ENCODE assay signal across 12 cellular contexts in the genomic region with DNA sequence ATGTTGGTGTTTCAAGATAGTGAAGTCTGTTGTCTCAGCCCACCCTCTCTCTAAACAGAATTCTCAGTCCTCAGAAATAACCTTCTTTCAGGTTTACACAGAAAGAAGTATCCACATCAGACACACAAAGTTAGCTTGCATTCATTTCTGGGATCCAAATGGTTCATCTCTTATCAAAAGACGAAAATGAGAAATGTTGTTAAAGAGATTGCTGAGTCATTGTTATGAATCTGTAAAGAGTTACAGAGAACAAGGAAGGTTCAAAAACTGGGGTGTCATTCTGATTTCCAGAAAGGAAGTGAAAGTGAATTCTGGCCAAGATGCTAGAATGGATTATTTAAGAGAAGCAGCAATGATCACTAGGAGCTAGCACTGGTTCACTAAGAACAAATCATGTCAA.
DNase-seq lines count a peak whose midpoint lies in the region; ATAC-seq, FAIRE-seq and TF ChIP-seq lines count a peak whose summit lies in the region.
"Had no signal": no experiment of that assay in that cellular context is flagged by ENCODE, and none has a peak within 500 bp of the region (broad histone marks: within the 10 kb centered on the region; RNA-seq: fewer than 3 reads in every experiment).

No MANE protein-coding gene starts in this region.

- BruUV-seq in HepG2 (replicated peaks; lab: Mats Ljungman, UMichigan), result no TSS peak

- intact Hi-C loops in HepG2 (cut with micrococcal nuclease; ENCODE audit: unreplicated experiment) (no loop called here), gastrocnemius medialis (cut with DNase I; ENCODE audit: low total_unique reads) (loop anchor here (5.0 kb wide), 1 partner anchor 111 kb away; no protein-coding TSS in a partner anchor)

- TF ChIP-seq POLR2A in HepG2 (IDR thresholded peaks at IDR 0.05; ENCODE audit: insufficient read depth in 1 of 2, low read depth in 2 of 2, low read length in 2 of 2) (no peak), gastrocnemius medialis (IDR thresholded peaks at IDR 0.05) (no peak)

- no peak overlapping the region for H2AFZ ChIP-seq in HepG2 (ENCODE audit: low read length)

- POLR2A ChIA-PET in HepG2 (lab: Yijun Ruan, JAX), result no interaction called here

- TF ChIP-seq EP300 in HepG2 (IDR thresholded peaks at IDR 0.05; ENCODE audit: low read depth in 2 of 2, low read length in 2 of 2) (no peak), HepG2 (CRISPR knock-in tag; IDR thresholded peaks at IDR 0.05; ENCODE audit: borderline replicate concordance) (no peak)

- CTCF ChIA-PET in HepG2 (lab: Yijun Ruan, JAX; ENCODE audit: low intra/inter-chr PET ratio, low total read pairs), result no interaction called here

- DNase-seq in SIG-M5 (lab: John Stamatoyannopoulos, UW) (peak; percentile 48), HepG2 (ENCODE audit: low spot score) (no peak), nucleus accumbens (lab: John Stamatoyannopoulos, UW) (no peak), DMS53 (lab: John Stamatoyannopoulos, UW) (no peak), AG08396 (ENCODE audit: low spot score) (no peak), gastrocnemius medialis (no peak)
- DNase-seq: activated CD4-positive, alpha-beta T cell treated with anti-CD3 and anti-CD28 coated beads, Interleukin-2, amount 50 U/mL, for 48 hours; foreskin keratinocyte; SW 1271 had no signal

- TF ChIP-seq CTCF in HepG2 (CRISPR knock-in tag; IDR thresholded peaks at IDR 0.05) (no peak), gastrocnemius medialis (IDR thresholded peaks at IDR 0.05 in 4 of 5, conservative IDR thresholded peaks at IDR 0.05 in 1 of 5) (no peak)

- no peaks in the 10 kb centered on the region for H4K20me1 ChIP-seq in HepG2 (ENCODE audit: insufficient read depth, low read length)

- H3K36me3 ChIP-seq in HepG2 (replicated peaks in 1 of 2; ENCODE audit: control insufficient read depth in 1 of 2, insufficient read depth in 2 of 2, low read length in 2 of 2), result no peaks in the 10 kb centered on the region
- no peaks in the 10 kb centered on the region for H3K36me3 ChIP-seq in gastrocnemius medialis

- H3K27me3 ChIP-seq in HepG2 (ENCODE audit: control insufficient read depth in 1 of 2, insufficient read depth in 2 of 2, low read length in 2 of 2) (no peaks in the 10 kb centered on the region; a peak in 2 of 5 replicates), gastrocnemius medialis (no peaks in the 10 kb centered on the region)
- H3K27me3 ChIP-seq: foreskin keratinocyte had no signal

- H3K4me1 ChIP-seq in HepG2 (ENCODE audit: insufficient read depth, low read length), result no peaks in the 10 kb centered on the region
- peaks cover 17 to 24% of the 10 kb centered on the region in 2 donors for H3K4me1 ChIP-seq in gastrocnemius medialis

- 19% methylated on average over 1 of the region's 1 CpG for WGBS in HepG2 (ENCODE audit: low lambda C conversion rate)

- no peak for TF ChIP-seq RAD21 in HepG2 (CRISPR knock-in tag; IDR thresholded peaks at IDR 0.05)

- H3K4me3 ChIP-seq in HepG2 (replicated peaks in 1 of 3; ENCODE audit: insufficient read depth in 1 of 3, low read depth in 2 of 3, low read length in 3 of 3), result no peak overlapping the region
- no peak overlapping the region for H3K4me3 ChIP-seq in gastrocnemius medialis

- ATAC-seq in GM18519 (IDR thresholded peaks at IDR 0.05; ENCODE audit: low FRiP score, unreplicated experiment) (peak; percentile 32), HG03025 (IDR thresholded peaks at IDR 0.05; ENCODE audit: low FRiP score, unreplicated experiment) (peak; percentile 39), HepG2 (no peak), gastrocnemius medialis (no peak)
- ATAC-seq: foreskin keratinocyte, left lobe of liver had no signal

- in situ Hi-C loops in HepG2 (cut with HindIII; ENCODE audit: extremely low pct_ligation_motif_present, low pct_unique_long_range_greater_than_20kb) (no loop called here), gastrocnemius medialis (cut with MboI; ENCODE audit: low sequenced_read_pairs in 4 of 4) (no loop called here)

- H3K9me3 ChIP-seq in HepG2 (ENCODE audit: low read length), result no peaks in the 10 kb centered on the region
- no peaks in the 10 kb centered on the region for H3K9me3 ChIP-seq in gastrocnemius medialis

- H3K27ac ChIP-seq in HepG2 (ENCODE audit: extremely low read length, insufficient read depth, low read length) (no peak overlapping the region), gastrocnemius medialis (no peak overlapping the region)
- H3K27ac ChIP-seq: foreskin keratinocyte had no signal

- no peak for FAIRE-seq in HepG2 (lab: Jason Lieb, UNC)

- no peak overlapping the region for H3K4me2 ChIP-seq in HepG2 (ENCODE audit: low read depth, low read length)

- no peak overlapping the region for H3K9ac ChIP-seq in HepG2 (ENCODE audit: insufficient read depth, low read depth, low read length)

- no peaks in the 10 kb centered on the region for H3K79me2 ChIP-seq in HepG2 (ENCODE audit: insufficient read depth, low read length)

TF ChIP-seq in HepG2, 621 proteins besides CTCF, POLR2A, EP300 and RAD21:
- TF ChIP-seq ARID2 (CRISPR knock-in tag; IDR thresholded peaks at IDR 0.05; ENCODE audit: borderline replicate concordance), result no peak
- TF ChIP-seq NFYC (CRISPR knock-in tag; IDR thresholded peaks at IDR 0.05), result no peak
- no peak for TF ChIP-seq ZNF34 (CRISPR knock-in tag; IDR thresholded peaks at IDR 0.05; ENCODE audit: borderline replicate concordance)
- no peak for TF ChIP-seq ZSCAN9 (CRISPR knock-in tag; IDR thresholded peaks at IDR 0.05; ENCODE audit: borderline replicate concordance)
- peak; percentile 35 to 48; a peak in 3 of 4 replicates for TF ChIP-seq MAFK (conservative IDR thresholded peaks at IDR 0.05 in 1 of 2, IDR thresholded peaks at IDR 0.05 in 1 of 2; ENCODE audit: low read length in 2 of 2)
- TF ChIP-seq ZNF143 (CRISPR knock-in tag; IDR thresholded peaks at IDR 0.05), result no peak
- TF ChIP-seq FOXP1 (IDR thresholded peaks at IDR 0.05), result no peak
- TF ChIP-seq FOXP1 (CRISPR knock-in tag; IDR thresholded peaks at IDR 0.05), result no peak
- TF ChIP-seq ZNF775 (CRISPR knock-in tag; IDR thresholded peaks at IDR 0.05; ENCODE audit: borderline replicate concordance), result no peak
- no peak for TF ChIP-seq MTA3 (CRISPR knock-in tag; IDR thresholded peaks at IDR 0.05)
- TF ChIP-seq NFE2 (CRISPR knock-in tag; IDR thresholded peaks at IDR 0.05), result peak; percentile 21; the same call in 1 of the 2 replicates
- TF ChIP-seq NFE2L2 (IDR thresholded peaks at IDR 0.05; ENCODE audit: low read length), result peak; percentile 89
- TF ChIP-seq ESRRA (CRISPR knock-in tag; IDR thresholded peaks at IDR 0.05; ENCODE audit: low read depth), result no peak
- no peak for TF ChIP-seq SP5 (CRISPR knock-in tag; IDR thresholded peaks at IDR 0.05; ENCODE audit: borderline replicate concordance, low read depth)
- TF ChIP-seq ZNF746 (CRISPR knock-in tag; IDR thresholded peaks at IDR 0.05), result no peak
- TF ChIP-seq, protein P1, sequence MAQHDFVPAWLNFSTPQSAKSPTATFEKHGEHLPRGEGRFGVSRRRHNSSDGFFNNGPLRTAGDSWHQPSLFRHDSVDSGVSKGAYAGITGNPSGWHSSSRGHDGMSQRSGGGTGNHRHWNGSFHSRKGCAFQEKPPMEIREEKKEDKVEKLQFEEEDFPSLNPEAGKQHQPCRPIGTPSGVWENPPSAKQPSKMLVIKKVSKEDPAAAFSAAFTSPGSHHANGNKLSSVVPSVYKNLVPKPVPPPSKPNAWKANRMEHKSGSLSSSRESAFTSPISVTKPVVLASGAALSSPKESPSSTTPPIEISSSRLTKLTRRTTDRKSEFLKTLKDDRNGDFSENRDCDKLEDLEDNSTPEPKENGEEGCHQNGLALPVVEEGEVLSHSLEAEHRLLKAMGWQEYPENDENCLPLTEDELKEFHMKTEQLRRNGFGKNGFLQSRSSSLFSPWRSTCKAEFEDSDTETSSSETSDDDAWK (CRISPR knock-in tag; IDR thresholded peaks at IDR 0.05), result no peak
- TF ChIP-seq, protein P2, sequence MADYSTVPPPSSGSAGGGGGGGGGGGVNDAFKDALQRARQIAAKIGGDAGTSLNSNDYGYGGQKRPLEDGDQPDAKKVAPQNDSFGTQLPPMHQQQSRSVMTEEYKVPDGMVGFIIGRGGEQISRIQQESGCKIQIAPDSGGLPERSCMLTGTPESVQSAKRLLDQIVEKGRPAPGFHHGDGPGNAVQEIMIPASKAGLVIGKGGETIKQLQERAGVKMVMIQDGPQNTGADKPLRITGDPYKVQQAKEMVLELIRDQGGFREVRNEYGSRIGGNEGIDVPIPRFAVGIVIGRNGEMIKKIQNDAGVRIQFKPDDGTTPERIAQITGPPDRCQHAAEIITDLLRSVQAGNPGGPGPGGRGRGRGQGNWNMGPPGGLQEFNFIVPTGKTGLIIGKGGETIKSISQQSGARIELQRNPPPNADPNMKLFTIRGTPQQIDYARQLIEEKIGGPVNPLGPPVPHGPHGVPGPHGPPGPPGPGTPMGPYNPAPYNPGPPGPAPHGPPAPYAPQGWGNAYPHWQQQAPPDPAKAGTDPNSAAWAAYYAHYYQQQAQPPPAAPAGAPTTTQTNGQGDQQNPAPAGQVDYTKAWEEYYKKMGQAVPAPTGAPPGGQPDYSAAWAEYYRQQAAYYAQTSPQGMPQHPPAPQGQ (CRISPR knock-in tag; IDR thresholded peaks at IDR 0.05; ENCODE audit: borderline replicate concordance), result no peak
- no peak for TF ChIP-seq RAD51 (IDR thresholded peaks at IDR 0.05; ENCODE audit: borderline replicate concordance)
- no peak for TF ChIP-seq HNRNPL (IDR thresholded peaks at IDR 0.05; ENCODE audit: low read depth, low read length)
- TF ChIP-seq ZNF256 (CRISPR knock-in tag; conservative IDR thresholded peaks at IDR 0.05), result no peak
- TF ChIP-seq, protein P3, sequence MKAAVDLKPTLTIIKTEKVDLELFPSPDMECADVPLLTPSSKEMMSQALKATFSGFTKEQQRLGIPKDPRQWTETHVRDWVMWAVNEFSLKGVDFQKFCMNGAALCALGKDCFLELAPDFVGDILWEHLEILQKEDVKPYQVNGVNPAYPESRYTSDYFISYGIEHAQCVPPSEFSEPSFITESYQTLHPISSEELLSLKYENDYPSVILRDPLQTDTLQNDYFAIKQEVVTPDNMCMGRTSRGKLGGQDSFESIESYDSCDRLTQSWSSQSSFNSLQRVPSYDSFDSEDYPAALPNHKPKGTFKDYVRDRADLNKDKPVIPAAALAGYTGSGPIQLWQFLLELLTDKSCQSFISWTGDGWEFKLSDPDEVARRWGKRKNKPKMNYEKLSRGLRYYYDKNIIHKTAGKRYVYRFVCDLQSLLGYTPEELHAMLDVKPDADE (CRISPR knock-in tag; IDR thresholded peaks at IDR 0.05), result no peak

Comparison
In these comparisons a context has a peak if more than half of its experiments do, and no peak if none do; other contexts are left out.
1. ATAC-seq: peak in GM18519 (single experiment) and HG03025 (single experiment); none in HepG2 (single experiment) and gastrocnemius medialis (0 of 2).